In the genomic region with DNA sequence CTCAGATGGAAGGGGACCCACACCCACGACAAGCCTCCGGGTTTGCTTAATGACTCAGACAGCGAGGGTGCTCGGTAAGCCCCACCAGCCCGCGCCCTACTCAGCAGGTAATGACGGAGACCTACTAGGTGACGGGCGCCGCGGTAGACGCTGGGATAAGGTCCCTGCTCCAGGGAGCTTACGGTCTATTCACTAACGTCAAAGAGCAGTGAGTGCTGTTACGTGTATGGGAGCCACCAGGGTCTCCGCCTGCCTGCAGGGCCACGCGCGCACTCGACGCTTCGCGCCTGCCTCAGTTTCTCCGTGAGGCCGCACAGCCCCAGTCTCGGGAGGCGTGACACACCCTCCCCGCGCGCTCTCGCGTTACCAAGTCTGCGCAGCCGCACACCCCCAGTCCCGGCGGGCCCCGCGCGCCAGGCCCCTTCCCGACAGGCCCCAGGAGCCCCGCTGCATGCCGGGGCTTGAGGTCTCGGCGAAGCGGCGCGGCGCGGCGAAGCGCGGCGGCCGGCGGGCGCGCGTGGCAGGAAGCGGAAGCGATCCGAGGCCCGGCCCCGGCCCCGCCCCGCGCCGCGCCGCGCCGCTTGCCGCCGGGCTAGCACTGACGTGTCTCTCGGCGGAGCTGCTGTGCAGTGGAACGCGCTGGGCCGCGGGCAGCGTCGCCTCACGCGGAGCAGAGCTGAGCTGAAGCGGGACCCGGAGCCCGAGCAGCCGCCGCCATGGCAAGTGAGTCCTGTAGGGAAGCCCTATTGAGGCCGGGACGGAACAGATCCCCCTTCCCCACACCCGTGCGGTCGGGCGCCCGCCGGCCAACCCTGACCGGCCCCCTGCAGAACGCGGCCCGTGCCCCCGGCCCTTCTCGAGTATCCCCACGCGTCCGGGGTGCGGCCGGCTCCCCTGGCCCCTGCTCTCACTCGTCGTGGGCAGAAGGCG, we compare ENCODE assay signal across 1 cellular context.
TF ChIP-seq lines count a peak whose summit lies in the region.

Gene SEC61A1 (plus strand): TSS at position 601 of the 930 bp plus-strand sequence. CDS start 116 bp downstream, at position 717.

TF ChIP-seq in GM12878, 131 proteins besides CTCF, POLR2A, EP300 and RAD21 (continued from another document and continues in another):
- TF ChIP-seq, protein P1, sequence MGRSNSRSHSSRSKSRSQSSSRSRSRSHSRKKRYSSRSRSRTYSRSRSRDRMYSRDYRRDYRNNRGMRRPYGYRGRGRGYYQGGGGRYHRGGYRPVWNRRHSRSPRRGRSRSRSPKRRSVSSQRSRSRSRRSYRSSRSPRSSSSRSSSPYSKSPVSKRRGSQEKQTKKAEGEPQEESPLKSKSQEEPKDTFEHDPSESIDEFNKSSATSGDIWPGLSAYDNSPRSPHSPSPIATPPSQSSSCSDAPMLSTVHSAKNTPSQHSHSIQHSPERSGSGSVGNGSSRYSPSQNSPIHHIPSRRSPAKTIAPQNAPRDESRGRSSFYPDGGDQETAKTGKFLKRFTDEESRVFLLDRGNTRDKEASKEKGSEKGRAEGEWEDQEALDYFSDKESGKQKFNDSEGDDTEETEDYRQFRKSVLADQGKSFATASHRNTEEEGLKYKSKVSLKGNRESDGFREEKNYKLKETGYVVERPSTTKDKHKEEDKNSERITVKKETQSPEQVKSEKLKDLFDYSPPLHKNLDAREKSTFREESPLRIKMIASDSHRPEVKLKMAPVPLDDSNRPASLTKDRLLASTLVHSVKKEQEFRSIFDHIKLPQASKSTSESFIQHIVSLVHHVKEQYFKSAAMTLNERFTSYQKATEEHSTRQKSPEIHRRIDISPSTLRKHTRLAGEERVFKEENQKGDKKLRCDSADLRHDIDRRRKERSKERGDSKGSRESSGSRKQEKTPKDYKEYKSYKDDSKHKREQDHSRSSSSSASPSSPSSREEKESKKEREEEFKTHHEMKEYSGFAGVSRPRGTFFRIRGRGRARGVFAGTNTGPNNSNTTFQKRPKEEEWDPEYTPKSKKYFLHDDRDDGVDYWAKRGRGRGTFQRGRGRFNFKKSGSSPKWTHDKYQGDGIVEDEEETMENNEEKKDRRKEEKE (IDR thresholded peaks at IDR 0.05): no peak
- TF ChIP-seq CEBPB (IDR thresholded peaks at IDR 0.05; ENCODE audit: borderline replicate concordance in 1 of 2, low read depth in 2 of 2, low read length in 2 of 2) (no peak), RB1 (IDR thresholded peaks at IDR 0.05; ENCODE audit: borderline replicate concordance) (no peak), IRF5 (IDR thresholded peaks at IDR 0.05; ENCODE audit: borderline replicate concordance) (no peak), SIX5 (IDR thresholded peaks at IDR 0.05; ENCODE audit: low read depth, low read length, severe bottlenecking) (peak; percentile 86), SMAD1 (IDR thresholded peaks at IDR 0.05; ENCODE audit: low read depth, partially characterized antibody) (no peak), CREB1 (IDR thresholded peaks at IDR 0.05; ENCODE audit: low read depth) (no peak; the same call in 1 of the 2 replicates), CBX5 (IDR thresholded peaks at IDR 0.05; ENCODE audit: low read depth) (no peak), MXI1 (IDR thresholded peaks at IDR 0.05; ENCODE audit: low read depth, low read length) (peak; percentile 70), SMARCA5 (IDR thresholded peaks at IDR 0.05) (peak; percentile 38), JUNB (IDR thresholded peaks at IDR 0.05) (no peak), ZBED1 (IDR thresholded peaks at IDR 0.05; ENCODE audit: borderline replicate concordance) (no peak; the same call in 1 of the 2 replicates), FOXM1 (IDR thresholded peaks at IDR 0.05; ENCODE audit: low read depth, low read length) (no peak), KAT2A (conservative IDR thresholded peaks at IDR 0.05; ENCODE audit: control insufficient read depth, low read depth, low read length) (no peak), ETV6 (conservative IDR thresholded peaks at IDR 0.05 in 1 of 2, IDR thresholded peaks at IDR 0.05 in 1 of 2; ENCODE audit: borderline replicate concordance in 1 of 2, low read depth in 1 of 2) (no peak), POLR2AphosphoS5 (IDR thresholded peaks at IDR 0.05; ENCODE audit: low read length) (peak; percentile 94), ASH2L (IDR thresholded peaks at IDR 0.05; ENCODE audit: borderline replicate concordance, low read depth) (peak; percentile 38; the same call in 1 of the 2 replicates), DPF2 (IDR thresholded peaks at IDR 0.05) (peak; percentile 85), USF2 (IDR thresholded peaks at IDR 0.05; ENCODE audit: borderline replicate concordance, low read depth, low read length) (no peak), NBN (IDR thresholded peaks at IDR 0.05) (no peak), PKNOX1 (IDR thresholded peaks at IDR 0.05) (no peak), FOXK2 (IDR thresholded peaks at IDR 0.05) (no peak), RAD51 (IDR thresholded peaks at IDR 0.05) (no peak), ZNF217 (IDR thresholded peaks at IDR 0.05) (no peak), ZNF274 (IDR thresholded peaks at IDR 0.05; ENCODE audit: insufficient read depth, insufficient read length) (no peak), MTA3 (IDR thresholded peaks at IDR 0.05; ENCODE audit: borderline replicate concordance, low read length) (no peak), TARDBP (IDR thresholded peaks at IDR 0.05; ENCODE audit: borderline replicate concordance) (no peak; the same call in 1 of the 2 replicates), SREBF1 (IDR thresholded peaks at IDR 0.05; ENCODE audit: low read length) (no peak), RELA (IDR thresholded peaks at IDR 0.05; ENCODE audit: borderline replicate concordance, partially characterized antibody) (peak; percentile 70), ZNF592 (IDR thresholded peaks at IDR 0.05) (no peak), EZH2 (IDR thresholded peaks at IDR 0.05; ENCODE audit: borderline replicate concordance, control insufficient read depth, low read depth, low read length) (no peak), BACH1 (IDR thresholded peaks at IDR 0.05; ENCODE audit: borderline replicate concordance) (0 out of 2 replicates have a peak, but pooled peaks have one; percentile 66), TCF12 (IDR thresholded peaks at IDR 0.05; ENCODE audit: low read depth, low read length) (0 out of 2 replicates have a peak, but pooled peaks have one; percentile 4), GATAD2B (conservative IDR thresholded peaks at IDR 0.05; ENCODE audit: low read depth) (peak; percentile 66), MYC (IDR thresholded peaks at IDR 0.05; ENCODE audit: insufficient read depth, insufficient read length, insufficient replicate concordance, low read length, severe bottlenecking) (peak; percentile 25), RFX5 (IDR thresholded peaks at IDR 0.05; ENCODE audit: low read depth, low read length) (no peak), MYB (IDR thresholded peaks at IDR 0.05; ENCODE audit: borderline replicate concordance, low read depth, low read length) (0 out of 2 replicates have a peak, but pooled peaks have one; percentile 8)
- TF ChIP-seq, protein P2, sequence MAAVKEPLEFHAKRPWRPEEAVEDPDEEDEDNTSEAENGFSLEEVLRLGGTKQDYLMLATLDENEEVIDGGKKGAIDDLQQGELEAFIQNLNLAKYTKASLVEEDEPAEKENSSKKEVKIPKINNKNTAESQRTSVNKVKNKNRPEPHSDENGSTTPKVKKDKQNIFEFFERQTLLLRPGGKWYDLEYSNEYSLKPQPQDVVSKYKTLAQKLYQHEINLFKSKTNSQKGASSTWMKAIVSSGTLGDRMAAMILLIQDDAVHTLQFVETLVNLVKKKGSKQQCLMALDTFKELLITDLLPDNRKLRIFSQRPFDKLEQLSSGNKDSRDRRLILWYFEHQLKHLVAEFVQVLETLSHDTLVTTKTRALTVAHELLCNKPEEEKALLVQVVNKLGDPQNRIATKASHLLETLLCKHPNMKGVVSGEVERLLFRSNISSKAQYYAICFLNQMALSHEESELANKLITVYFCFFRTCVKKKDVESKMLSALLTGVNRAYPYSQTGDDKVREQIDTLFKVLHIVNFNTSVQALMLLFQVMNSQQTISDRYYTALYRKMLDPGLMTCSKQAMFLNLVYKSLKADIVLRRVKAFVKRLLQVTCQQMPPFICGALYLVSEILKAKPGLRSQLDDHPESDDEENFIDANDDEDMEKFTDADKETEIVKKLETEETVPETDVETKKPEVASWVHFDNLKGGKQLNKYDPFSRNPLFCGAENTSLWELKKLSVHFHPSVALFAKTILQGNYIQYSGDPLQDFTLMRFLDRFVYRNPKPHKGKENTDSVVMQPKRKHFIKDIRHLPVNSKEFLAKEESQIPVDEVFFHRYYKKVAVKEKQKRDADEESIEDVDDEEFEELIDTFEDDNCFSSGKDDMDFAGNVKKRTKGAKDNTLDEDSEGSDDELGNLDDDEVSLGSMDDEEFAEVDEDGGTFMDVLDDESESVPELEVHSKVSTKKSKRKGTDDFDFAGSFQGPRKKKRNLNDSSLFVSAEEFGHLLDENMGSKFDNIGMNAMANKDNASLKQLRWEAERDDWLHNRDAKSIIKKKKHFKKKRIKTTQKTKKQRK (IDR thresholded peaks at IDR 0.05; ENCODE audit: low read depth, low read length): no peak
- TF ChIP-seq, protein P3, sequence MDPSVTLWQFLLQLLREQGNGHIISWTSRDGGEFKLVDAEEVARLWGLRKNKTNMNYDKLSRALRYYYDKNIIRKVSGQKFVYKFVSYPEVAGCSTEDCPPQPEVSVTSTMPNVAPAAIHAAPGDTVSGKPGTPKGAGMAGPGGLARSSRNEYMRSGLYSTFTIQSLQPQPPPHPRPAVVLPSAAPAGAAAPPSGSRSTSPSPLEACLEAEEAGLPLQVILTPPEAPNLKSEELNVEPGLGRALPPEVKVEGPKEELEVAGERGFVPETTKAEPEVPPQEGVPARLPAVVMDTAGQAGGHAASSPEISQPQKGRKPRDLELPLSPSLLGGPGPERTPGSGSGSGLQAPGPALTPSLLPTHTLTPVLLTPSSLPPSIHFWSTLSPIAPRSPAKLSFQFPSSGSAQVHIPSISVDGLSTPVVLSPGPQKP (IDR thresholded peaks at IDR 0.05; ENCODE audit: low read depth, low read length): 0 out of 2 replicates have a peak, but pooled peaks have one; percentile 5
- TF ChIP-seq, protein P4, sequence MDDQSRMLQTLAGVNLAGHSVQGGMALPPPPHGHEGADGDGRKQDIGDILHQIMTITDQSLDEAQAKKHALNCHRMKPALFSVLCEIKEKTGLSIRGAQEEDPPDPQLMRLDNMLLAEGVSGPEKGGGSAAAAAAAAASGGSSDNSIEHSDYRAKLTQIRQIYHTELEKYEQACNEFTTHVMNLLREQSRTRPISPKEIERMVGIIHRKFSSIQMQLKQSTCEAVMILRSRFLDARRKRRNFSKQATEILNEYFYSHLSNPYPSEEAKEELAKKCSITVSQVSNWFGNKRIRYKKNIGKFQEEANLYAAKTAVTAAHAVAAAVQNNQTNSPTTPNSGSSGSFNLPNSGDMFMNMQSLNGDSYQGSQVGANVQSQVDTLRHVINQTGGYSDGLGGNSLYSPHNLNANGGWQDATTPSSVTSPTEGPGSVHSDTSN (IDR thresholded peaks at IDR 0.05; ENCODE audit: insufficient replicate concordance, low read depth, low read length): no peak
- TF ChIP-seq, protein P5, sequence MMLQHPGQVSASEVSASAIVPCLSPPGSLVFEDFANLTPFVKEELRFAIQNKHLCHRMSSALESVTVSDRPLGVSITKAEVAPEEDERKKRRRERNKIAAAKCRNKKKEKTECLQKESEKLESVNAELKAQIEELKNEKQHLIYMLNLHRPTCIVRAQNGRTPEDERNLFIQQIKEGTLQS (IDR thresholded peaks at IDR 0.05; ENCODE audit: borderline replicate concordance, extremely low read depth, low read depth, low read length): 0 out of 2 replicates have a peak, but pooled peaks have one; percentile 59
